Comparison of ENCODE assay signal across 7 cellular contexts in the genomic region with DNA sequence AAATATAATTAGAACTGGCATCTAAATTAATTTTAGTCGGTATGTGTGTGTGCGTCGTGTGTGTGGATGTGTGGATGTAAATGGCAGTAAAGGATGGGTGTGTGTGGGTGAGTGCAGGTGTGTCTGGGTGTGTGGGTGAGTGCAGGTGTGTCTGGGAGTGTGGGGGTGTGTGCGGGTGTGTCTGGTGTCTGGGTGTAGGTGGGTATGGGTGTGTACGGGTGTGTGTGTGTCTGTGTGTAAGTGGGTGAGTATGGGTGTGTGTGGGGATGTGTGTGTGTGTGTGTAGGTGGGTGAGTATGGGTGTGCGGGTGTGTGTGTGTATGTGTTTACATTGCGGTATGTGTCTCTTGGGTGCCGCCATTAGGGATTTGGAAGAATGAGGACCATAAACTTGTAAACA. TPM values are rescaled to one million over a fixed set of nuclear protein-coding genes. Genes with fewer than 3 reads are reported as not detected.
"Had no signal": no experiment of that assay in that cellular context is flagged by ENCODE, and none has a peak within 500 bp of the region (broad histone marks: within the 10 kb centered on the region; RNA-seq: fewer than 3 reads in every experiment).

No MANE protein-coding gene starts in this region.

RNA-seq across cellular contexts. Expression of a gene that starts 55.0 kb away (rescaled TPM):
- total RNA-seq: GM23248, H4, H7, HFFc6, HT1080, IMR-90, K562 had no signal
- polyA plus RNA-seq: GM23248, IMR-90, K562 had no signal
